27 cellular contexts compared by ENCODE assay signal in the genomic region with DNA sequence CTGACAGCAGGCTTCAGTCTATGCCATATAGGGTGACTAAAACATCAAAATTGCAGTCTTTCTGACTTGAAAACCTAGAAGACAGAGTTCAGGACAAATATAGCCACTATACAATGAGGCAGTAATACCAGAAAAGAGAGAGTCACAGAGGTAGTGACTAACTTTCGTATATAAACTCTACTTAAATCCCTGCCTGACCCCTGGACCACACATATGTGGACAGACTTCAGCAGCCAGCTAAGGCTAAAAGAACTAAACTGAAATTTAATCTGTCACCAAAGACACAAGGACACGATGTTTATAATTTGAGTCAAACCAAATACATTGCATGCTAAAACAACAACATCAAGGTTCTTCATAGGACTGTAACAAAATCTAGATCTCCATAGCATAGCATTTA.
"Had no signal": no experiment of that assay in that cellular context is flagged by ENCODE, and none has a peak within 500 bp of the region (broad histone marks: within the 10 kb centered on the region; RNA-seq: fewer than 3 reads in every experiment).

No MANE protein-coding gene starts in this region.

- H3K4me3 ChIP-seq: esophagus muscularis mucosa, gastroesophageal sphincter, heart right ventricle, lung, ovary, psoas muscle, thoracic aorta, tibial nerve, upper lobe of right lung, vagina had no signal

- ATAC-seq: foreskin keratinocyte; gastroesophageal sphincter; heart right ventricle; left lobe of liver; natural killer cell; psoas muscle; right cardiac atrium; stimulated activated naive B cell treated with anti-CD40 and anti-IgM and Interleukin-4, amounts not matched to agents 10 μg/mL and 1 μg/mL and 100 μg/mL, for 72 hours; upper lobe of right lung had no signal

- DNase-seq: effector CD8-positive, alpha-beta T cell; endodermal cell; foreskin keratinocyte; heart right ventricle; hypothalamus; immature natural killer cell; kidney; natural killer cell; occipital lobe; ovary; posterior cingulate gyrus; psoas muscle; right cardiac atrium; small intestine; stimulated activated CD4-positive, alpha-beta T cell treated with anti-CD3 and anti-CD28 coated beads, Interleukin-15, amount 100 ng/mL, for 24 hours; stimulated activated CD4-positive, alpha-beta T cell treated with anti-CD3 and anti-CD28 coated beads, Interleukin-2, amount 100 ng/mL, for 48 hours; stimulated activated naive B cell treated with anti-CD40 and anti-IgM and Interleukin-4, amounts not matched to agents 10 μg/mL and 1 μg/mL and 100 μg/mL, for 72 hours; upper lobe of right lung had no signal

- H3K36me3 ChIP-seq: esophagus muscularis mucosa, gastroesophageal sphincter, heart right ventricle, ovary, thoracic aorta, tibial nerve, upper lobe of right lung, vagina had no signal

- H3K9me3 ChIP-seq: esophagus muscularis mucosa, gastroesophageal sphincter, heart right ventricle, ovary, psoas muscle, thoracic aorta, tibial nerve, upper lobe of right lung, vagina had no signal

- H3K27me3 ChIP-seq: esophagus muscularis mucosa, ovary, tibial nerve, upper lobe of right lung, vagina had no signal

- FAIRE-seq: colon, endothelial cell of umbilical vein, kidney had no signal

- H3K27ac ChIP-seq: esophagus muscularis mucosa, foreskin keratinocyte, gastroesophageal sphincter, heart right ventricle, ovary, psoas muscle, thoracic aorta, tibial nerve, upper lobe of right lung, vagina had no signal

- H3K4me1 ChIP-seq: esophagus muscularis mucosa, foreskin keratinocyte, gastroesophageal sphincter, heart right ventricle, psoas muscle, tibial nerve, upper lobe of right lung, vagina had no signal
